In genomic region chr11:125320347-125321122, GRCh38 we compare ENCODE assay signal across 21 cellular contexts.
DNase-seq lines count a peak whose midpoint lies in the region; ATAC-seq, FAIRE-seq and TF ChIP-seq lines count a peak whose summit lies in the region.
"Had no signal": no experiment of that assay in that cellular context is flagged by ENCODE, and none has a peak within 500 bp of the region (broad histone marks: within the 10 kb centered on the region; RNA-seq: fewer than 3 reads in every experiment).

No MANE protein-coding gene starts in this region.

- no peak overlapping the region for H3K56ac ChIP-seq in IMR-90 (ENCODE audit: extremely low read depth, insufficient read depth, low read length)

- H2BK20ac ChIP-seq in IMR-90 (ENCODE audit: low read depth, low read length), result no peak overlapping the region

- no peaks in the 10 kb centered on the region for H4K20me1 ChIP-seq in IMR-90 (ENCODE audit: insufficient read depth, low read length)
- H4K20me1 ChIP-seq: BLaER1 treated with 17β-estradiol and CSF1 and Interleukin-3, amounts not matched to agents 10 nM and 100 nM had no signal

- H3K4me3 ChIP-seq in IMR-90 (ENCODE audit: insufficient read depth, low read depth, low read length) (no peak overlapping the region), bronchial epithelial cell (ENCODE audit: low read depth, low read length) (no peak overlapping the region), heart left ventricle (no peak overlapping the region)
- H3K4me3 ChIP-seq in CD4-positive, alpha-beta memory T cell (ENCODE audit: low read length in 2 of 2), result no peak overlapping the region
- H3K4me3 ChIP-seq: BLaER1 treated with 17β-estradiol and CSF1 and Interleukin-3, amounts not matched to agents 10 nM and 100 nM had no signal

- no peak overlapping the region for H3K4ac ChIP-seq in IMR-90 (ENCODE audit: low read depth, low read length)

- no peaks in the 10 kb centered on the region for H3K4me1 Mint-ChIP-seq in activated CD4-positive, alpha-beta T cell treated with anti-CD3 and anti-CD28 coated beads, Interleukin-2, amount 10 ng/mL, durations not matched to agents 24 days and 14 days
- no peaks in the 10 kb centered on the region for H3K4me1 Mint-ChIP-seq in stimulated activated effector memory CD8-positive, alpha-beta T cell treated with anti-CD3 and anti-CD28 coated beads, Interleukin-12 subunit alpha, Interleukin-12 subunit beta, amount 100 ng/mL, for 72 hours
- no peaks in the 10 kb centered on the region for H3K4me1 Mint-ChIP-seq in CD4-positive, alpha-beta memory T cell

- H3K18ac ChIP-seq in IMR-90 (ENCODE audit: low read depth, low read length), result no peak overlapping the region

- H2BK15ac ChIP-seq in IMR-90 (ENCODE audit: low read depth, low read length), result no peak overlapping the region

- no peak for ATAC-seq in IMR-90 (ENCODE audit: low read depth)
- peak; percentile 67 for ATAC-seq in stimulated activated effector memory CD8-positive, alpha-beta T cell treated with anti-CD3 and anti-CD28 coated beads, Interleukin-12 subunit alpha, Interleukin-12 subunit beta, amount 100 ng/mL, for 72 hours
- no peak for ATAC-seq in heart left ventricle
- ATAC-seq: CD8-positive, alpha-beta T cell had no signal

- no peak overlapping the region for H3K27ac ChIP-seq in IMR-90 (ENCODE audit: insufficient read depth, low read length)
- H3K27ac ChIP-seq in heart left ventricle, result no peak overlapping the region
- no peak overlapping the region for H3K27ac ChIP-seq in CD4-positive, alpha-beta memory T cell (ENCODE audit: low read depth, low read length)
- H3K27ac ChIP-seq: BLaER1 treated with 17β-estradiol and CSF1 and Interleukin-3, amounts not matched to agents 10 nM and 100 nM; KMS-11 had no signal

- no peak overlapping the region for H3K4me3 Mint-ChIP-seq in activated CD4-positive, alpha-beta T cell treated with anti-CD3 and anti-CD28 coated beads, Interleukin-2, amount 10 ng/mL, durations not matched to agents 24 days and 14 days
- no peak overlapping the region for H3K4me3 Mint-ChIP-seq in stimulated activated effector memory CD8-positive, alpha-beta T cell treated with anti-CD3 and anti-CD28 coated beads, Interleukin-12 subunit alpha, Interleukin-12 subunit beta, amount 100 ng/mL, for 72 hours
- H3K4me3 Mint-ChIP-seq in CD4-positive, alpha-beta memory T cell, result no peak overlapping the region
- H3K4me3 Mint-ChIP-seq: CD8-positive, alpha-beta T cell; HFFc6 had no signal

- H3K36me3 Mint-ChIP-seq in activated CD4-positive, alpha-beta T cell treated with anti-CD3 and anti-CD28 coated beads, Interleukin-2, amount 10 ng/mL, durations not matched to agents 24 days and 14 days (ENCODE audit: low read depth), result no peaks in the 10 kb centered on the region
- H3K36me3 Mint-ChIP-seq in stimulated activated effector memory CD8-positive, alpha-beta T cell treated with anti-CD3 and anti-CD28 coated beads, Interleukin-12 subunit alpha, Interleukin-12 subunit beta, amount 100 ng/mL, for 72 hours, result no peaks in the 10 kb centered on the region
- H3K36me3 Mint-ChIP-seq in CD4-positive, alpha-beta memory T cell, result no peaks in the 10 kb centered on the region
- H3K36me3 Mint-ChIP-seq: CD8-positive, alpha-beta T cell had no signal

- peaks cover 14% of the 10 kb centered on the region for H3K27me3 ChIP-seq in IMR-90 (ENCODE audit: control insufficient read depth, insufficient read depth, low read length)
- H3K27me3 ChIP-seq in bronchial epithelial cell (ENCODE audit: control insufficient read depth, insufficient read depth, low read length), result no peaks in the 10 kb centered on the region
- H3K27me3 ChIP-seq in heart left ventricle, result peaks cover 0 to 3% (median 0%) of the 10 kb centered on the region in 9 donors
- peaks cover 3% of the 10 kb centered on the region for H3K27me3 ChIP-seq in CD4-positive, alpha-beta memory T cell (ENCODE audit: insufficient read depth, low read length)
- H3K27me3 ChIP-seq: BLaER1 treated with 17β-estradiol and CSF1 and Interleukin-3, amounts not matched to agents 10 nM and 100 nM had no signal

- TF ChIP-seq CTCF in IMR-90 (conservative IDR thresholded peaks at IDR 0.05; ENCODE audit: low read depth, low read length) (no peak), bronchial epithelial cell (IDR thresholded peaks at IDR 0.05; ENCODE audit: insufficient read depth, low read length, severe bottlenecking) (no peak), heart left ventricle (IDR thresholded peaks at IDR 0.05) (no peak)

- no peak overlapping the region for H3K9ac ChIP-seq in IMR-90 (ENCODE audit: low read depth, low read length)
- H3K9ac ChIP-seq: BLaER1 treated with 17β-estradiol and CSF1 and Interleukin-3, amounts not matched to agents 10 nM and 100 nM; KMS-11 had no signal

- H4K91ac ChIP-seq in IMR-90 (ENCODE audit: insufficient read depth, low read depth, low read length), result no peak overlapping the region

- WGBS in IMR-90 (ENCODE audit: extremely low coverage in 2 of 2, insufficient read length in 1 of 2), 2 experiments, result 92% methylated on average over 2 of the region's 5 CpGs; no CpG with 5 or more reads in 1 of the 2 experiments
- WGBS in heart left ventricle, 4 donors, result 78 to 88% (median 86%) methylated on average over 5 of the region's 5 CpGs

- in situ Hi-C loops in IMR-90 (cut with MboI; ENCODE audit: low sequenced_read_pairs), result no loop called here

- H3K4me1 ChIP-seq in IMR-90 (ENCODE audit: control insufficient read depth, insufficient read depth, low read length), result peaks cover 3% of the 10 kb centered on the region; the same call in 1 of the 2 replicates
- H3K4me1 ChIP-seq in heart left ventricle, result peaks cover 0 to 5% (median 3%) of the 10 kb centered on the region in 12 donors
- H3K4me1 ChIP-seq in CD4-positive, alpha-beta memory T cell (ENCODE audit: insufficient read depth, low read length), result no peaks in the 10 kb centered on the region
- H3K4me1 ChIP-seq: BLaER1 treated with 17β-estradiol and CSF1 and Interleukin-3, amounts not matched to agents 10 nM and 100 nM had no signal

- H3K9me3 Mint-ChIP-seq in activated CD4-positive, alpha-beta T cell treated with anti-CD3 and anti-CD28 coated beads, Interleukin-2, amount 10 ng/mL, durations not matched to agents 24 days and 14 days, result no peaks in the 10 kb centered on the region
- no peaks in the 10 kb centered on the region for H3K9me3 Mint-ChIP-seq in stimulated activated effector memory CD8-positive, alpha-beta T cell treated with anti-CD3 and anti-CD28 coated beads, Interleukin-12 subunit alpha, Interleukin-12 subunit beta, amount 100 ng/mL, for 72 hours
- H3K9me3 Mint-ChIP-seq in CD4-positive, alpha-beta memory T cell, result no peaks in the 10 kb centered on the region
- H3K9me3 Mint-ChIP-seq: CD8-positive, alpha-beta T cell; HFFc6 had no signal

- peaks cover 8% of the 10 kb centered on the region for H3K27me3 Mint-ChIP-seq in activated CD4-positive, alpha-beta T cell treated with anti-CD3 and anti-CD28 coated beads, Interleukin-2, amount 10 ng/mL, durations not matched to agents 24 days and 14 days
- H3K27me3 Mint-ChIP-seq in CD4-positive, alpha-beta memory T cell, result peaks cover 18 to 25% of the 10 kb centered on the region in 2 donors

- dilution Hi-C loops in IMR-90 (cut with HindIII; ENCODE audit: low sequenced_read_pairs, unreplicated experiment), result no loop called here

- H3K4me2 ChIP-seq in IMR-90 (ENCODE audit: low read depth, low read length), result no peak overlapping the region
- H3K4me2 ChIP-seq: BLaER1 treated with 17β-estradiol and CSF1 and Interleukin-3, amounts not matched to agents 10 nM and 100 nM; KMS-11 had no signal

- CTCF ChIA-PET in IMR-90 (lab: Yijun Ruan, JAX), result interaction anchor here (0.5 to 2.1 kb wide), 3 partner anchors 25 to 508 kb away, joined by 3 to 5 read pairs (median 3); no protein-coding TSS in a partner anchor
- CTCF ChIA-PET in CD4-positive, alpha-beta memory T cell (lab: Charles Lee; ENCODE audit: partially characterized antibody), result no interaction called here

- no peak overlapping the region for H3K27ac Mint-ChIP-seq in activated CD4-positive, alpha-beta T cell treated with anti-CD3 and anti-CD28 coated beads, Interleukin-2, amount 10 ng/mL, durations not matched to agents 24 days and 14 days
- no peak overlapping the region for H3K27ac Mint-ChIP-seq in stimulated activated effector memory CD8-positive, alpha-beta T cell treated with anti-CD3 and anti-CD28 coated beads, Interleukin-12 subunit alpha, Interleukin-12 subunit beta, amount 100 ng/mL, for 72 hours
- no peak overlapping the region for H3K27ac Mint-ChIP-seq in CD4-positive, alpha-beta memory T cell
- H3K27ac Mint-ChIP-seq: CD8-positive, alpha-beta T cell; HFFc6 had no signal

- no peaks in the 10 kb centered on the region; the same call in 1 of the 2 replicates for H3K9me1 ChIP-seq in IMR-90 (ENCODE audit: insufficient read depth, low read length)

- no peak for TF ChIP-seq RAD21 in IMR-90 (IDR thresholded peaks at IDR 0.05; ENCODE audit: low read length)

- H2AK9ac ChIP-seq in IMR-90 (replicated peaks; ENCODE audit: low read depth, low read length, poor library complexity), result no peak overlapping the region

- POLR2A ChIA-PET in IMR-90 (lab: Charles Lee; ENCODE audit: unreplicated experiment), result no interaction called here
- POLR2A ChIA-PET in CD4-positive, alpha-beta memory T cell (lab: Charles Lee; ENCODE audit: partially characterized antibody), result no interaction called here

- no peak overlapping the region for H2AK5ac ChIP-seq in IMR-90 (ENCODE audit: low read depth, low read length)

- no peak overlapping the region for H4K8ac ChIP-seq in IMR-90 (ENCODE audit: low read depth in 2 of 2, low read length in 2 of 2)

- H3K9me3 ChIP-seq in IMR-90 (ENCODE audit: control insufficient read depth, insufficient read depth, low read length), result no peaks in the 10 kb centered on the region; the same call in 1 of the 2 replicates
- H3K9me3 ChIP-seq in heart left ventricle, result peaks cover 0 to 7% (median 0%) of the 10 kb centered on the region in 12 donors
- H3K9me3 ChIP-seq in CD4-positive, alpha-beta memory T cell (ENCODE audit: control insufficient read depth in 1 of 2, low read length in 2 of 2), result no peaks in the 10 kb centered on the region

- no peak for FAIRE-seq in bronchial epithelial cell (lab: Jason Lieb, UNC)
- FAIRE-seq: GM12891 had no signal

- no peak overlapping the region for H3K14ac ChIP-seq in IMR-90 (replicated peaks; ENCODE audit: low read depth, low read length)

- H3K23ac ChIP-seq in IMR-90 (ENCODE audit: low read depth, low read length), result no peak overlapping the region

- peak overlapping the region; percentile 53 for H2AFZ ChIP-seq in IMR-90 (replicated peaks; ENCODE audit: low read length, poor library complexity)

- H3K36me3 ChIP-seq in IMR-90 (ENCODE audit: control insufficient read depth, insufficient read depth, low read length) (no peaks in the 10 kb centered on the region), bronchial epithelial cell (ENCODE audit: control insufficient read depth, insufficient read depth, low read length) (no peaks in the 10 kb centered on the region), heart left ventricle (no peaks in the 10 kb centered on the region)
- H3K36me3 ChIP-seq in CD4-positive, alpha-beta memory T cell (ENCODE audit: insufficient read depth, low read length), result no peaks in the 10 kb centered on the region
- H3K36me3 ChIP-seq: BLaER1 treated with 17β-estradiol and CSF1 and Interleukin-3, amounts not matched to agents 10 nM and 100 nM had no signal

- H4K5ac ChIP-seq in IMR-90 (ENCODE audit: low read depth, low read length), result no peak overlapping the region

- no peak overlapping the region for H2BK5ac ChIP-seq in IMR-90 (ENCODE audit: low read depth, low read length, poor library complexity, severe bottlenecking)

- H2BK120ac ChIP-seq in IMR-90 (ENCODE audit: low read depth, low read length), result no peak overlapping the region

- DNase-seq in activated CD4-positive, alpha-beta T cell treated with anti-CD3 and anti-CD28 coated beads for 48 hours, result peak; percentile 8
- DNase-seq in activated CD4-positive, alpha-beta T cell treated with anti-CD3 and anti-CD28 coated beads, Interleukin-2, amount 10 ng/mL, durations not matched to agents 24 days and 14 days, result no peak
- DNase-seq in IMR-90, result no peak
- peak; percentile 5 for DNase-seq in bronchial epithelial cell (ENCODE audit: low read depth)
- DNase-seq in stimulated activated effector memory CD8-positive, alpha-beta T cell treated with anti-CD3 and anti-CD28 coated beads, Interleukin-12 subunit alpha, Interleukin-12 subunit beta, amount 100 ng/mL, for 72 hours (ENCODE audit: low spot score in 2 of 2), result no peak
- no peak for DNase-seq in heart left ventricle
- no peak for DNase-seq in CD4-positive, alpha-beta memory T cell
- DNase-seq: 8988T; Calu3; CD8-positive, alpha-beta T cell; DMS153; HFFc6; NCI-H1105; NCI-H146; NCI-H2029; NCI-H345; NCI-H524; Right ventricle myocardium superior had no signal

- intact Hi-C loops in activated CD4-positive, alpha-beta T cell treated with anti-CD3 and anti-CD28 coated beads, Interleukin-2, amount 10 ng/mL, durations not matched to agents 24 days and 14 days (cut with micrococcal nuclease), result no loop called here
- intact Hi-C loops in IMR-90 (cut with micrococcal nuclease), result no loop called here
- intact Hi-C loops in heart left ventricle (cut with DNase I), result no loop called here
- intact Hi-C loops in CD4-positive, alpha-beta memory T cell (cut with micrococcal nuclease), result no loop called here

- BruUV-seq in IMR-90 (replicated peaks; lab: Mats Ljungman, UMichigan), result no TSS peak

- no peak for TF ChIP-seq POLR2A in IMR-90 (IDR thresholded peaks at IDR 0.05; ENCODE audit: low read depth, low read length)
- TF ChIP-seq POLR2A in heart left ventricle (IDR thresholded peaks at IDR 0.05), result no peak

- H3K79me1 ChIP-seq in IMR-90 (ENCODE audit: low read depth in 1 of 2, low read length in 2 of 2), result no peaks in the 10 kb centered on the region

Comparison
In these comparisons a context has a peak if more than half of its experiments do, and no peak if none do; other contexts are left out.
1. DNase-seq: peak in activated CD4-positive, alpha-beta T cell treated with anti-CD3 and anti-CD28 coated beads for 48 hours (single experiment) and bronchial epithelial cell (single experiment); none in activated CD4-positive, alpha-beta T cell treated with anti-CD3 and anti-CD28 coated beads, Interleukin-2, amount 10 ng/mL, durations not matched to agents 24 days and 14 days (single experiment), IMR-90 (single experiment), stimulated activated effector memory CD8-positive, alpha-beta T cell treated with anti-CD3 and anti-CD28 coated beads, Interleukin-12 subunit alpha, Interleukin-12 subunit beta, amount 100 ng/mL, for 72 hours (0 of 2), heart left ventricle (0 of 5) and CD4-positive, alpha-beta memory T cell (0 of 5).